In the genomic region with DNA sequence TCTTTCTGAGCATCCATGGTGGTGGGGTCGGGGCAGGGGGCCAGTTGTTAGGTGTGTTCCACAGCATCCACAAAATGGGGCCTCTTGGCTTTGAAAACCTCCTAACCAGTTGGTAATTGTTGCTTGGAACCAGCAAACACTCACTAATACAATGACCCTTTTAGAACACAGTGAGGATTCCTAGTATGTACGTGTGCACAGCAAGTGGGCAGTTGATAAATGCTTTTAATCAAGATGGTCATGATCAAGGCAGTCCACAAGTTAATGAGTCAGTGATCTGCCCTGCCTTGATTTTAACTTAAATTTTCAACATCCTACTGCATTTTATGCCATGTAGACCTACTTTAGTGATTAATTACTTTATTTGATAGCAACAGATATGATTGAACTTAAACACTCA, we compare ENCODE assay signal across 8 cellular contexts.
"Had no signal": no experiment of that assay in that cellular context is flagged by ENCODE, and none has a peak within 500 bp of the region (broad histone marks: within the 10 kb centered on the region; RNA-seq: fewer than 3 reads in every experiment).

No MANE protein-coding gene starts in this region.

- H3K4me3 ChIP-seq: GM12878 had no signal

- FAIRE-seq: G401.6, GM12878, GM12891, GM12892, GM18507, GM19239 had no signal

- DNase-seq: GDM1, GF-D8 had no signal
